Comparison of ENCODE assay signal across 23 cellular contexts in the genomic region with DNA sequence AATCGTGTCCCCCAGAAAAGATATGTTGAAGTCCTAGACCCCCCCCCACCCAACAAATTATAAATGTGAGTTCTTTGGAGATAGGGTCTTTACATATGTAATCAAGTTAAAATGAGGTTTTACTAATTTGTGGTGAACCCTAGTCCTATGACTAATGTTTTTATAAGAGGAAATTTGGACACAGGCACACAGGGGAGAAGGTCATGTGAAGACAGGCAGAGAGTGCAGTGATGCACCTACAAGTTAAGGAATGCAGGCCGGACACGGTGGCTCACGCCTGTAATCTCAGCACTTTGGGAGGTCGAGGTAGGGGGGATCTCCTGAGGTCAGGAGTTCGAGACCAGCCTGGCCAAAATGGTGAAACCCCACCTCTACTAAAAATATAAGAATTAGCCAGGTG.
"Had no signal": no experiment of that assay in that cellular context is flagged by ENCODE, and none has a peak within 500 bp of the region (broad histone marks: within the 10 kb centered on the region; RNA-seq: fewer than 3 reads in every experiment).

No MANE protein-coding gene starts in this region.

- H3K9ac ChIP-seq: neural progenitor cell, parathyroid adenoma had no signal

- H3K9me3 ChIP-seq: esophagus squamous epithelium, gastrocnemius medialis, left lung, right lobe of liver, suprapubic skin, transverse colon, upper lobe of right lung, uterus had no signal

- H3K4me1 ChIP-seq: gastrocnemius medialis, parathyroid adenoma, right lobe of liver, upper lobe of right lung, uterus had no signal

- H3K27me3 ChIP-seq: gastrocnemius medialis, right lobe of liver, suprapubic skin, transverse colon, upper lobe of right lung, uterus had no signal

- DNase-seq: dermis blood vessel endothelial cell; effector memory CD4-positive, alpha-beta T cell; erythroblast; esophagus squamous epithelium; gastrocnemius medialis; head of caudate nucleus; left cardiac atrium; left lung; mesendoderm; midbrain; naive thymus-derived CD4-positive, alpha-beta T cell; right lobe of liver; small intestine; stimulated activated CD4-positive, alpha-beta T cell treated with anti-CD3 and anti-CD28 coated beads, Interleukin-15, amount 100 ng/mL, for 24 hours; stimulated activated CD4-positive, alpha-beta T cell treated with anti-CD3 and anti-CD28 coated beads, Interleukin-2, amount 100 ng/mL, for 48 hours; stimulated activated naive B cell treated with anti-CD40 and anti-IgM and Interleukin-4, amounts not matched to agents 10 μg/mL and 1 μg/mL and 100 μg/mL, for 72 hours; transverse colon; upper lobe of right lung; uterus had no signal

- H2AFZ ChIP-seq: neural progenitor cell, parathyroid adenoma had no signal

- H3K27ac ChIP-seq: coronary artery, esophagus squamous epithelium, gastrocnemius medialis, left lung, neural progenitor cell, parathyroid adenoma, right lobe of liver, suprapubic skin, transverse colon, upper lobe of right lung, uterus had no signal

- H3K4me2 ChIP-seq: neural progenitor cell had no signal

- ATAC-seq: gastrocnemius medialis; left cardiac atrium; left lung; naive thymus-derived CD4-positive, alpha-beta T cell; right lobe of liver; stimulated activated naive B cell treated with anti-CD40 and anti-IgM and Interleukin-4, amounts not matched to agents 10 μg/mL and 1 μg/mL and 100 μg/mL, for 72 hours; upper lobe of right lung had no signal

- H3K36me3 ChIP-seq: esophagus squamous epithelium, gastrocnemius medialis, left lung, neural progenitor cell, right lobe of liver, suprapubic skin, transverse colon, upper lobe of right lung, uterus had no signal

- H3K4me3 ChIP-seq: coronary artery, esophagus squamous epithelium, gastrocnemius medialis, left lung, neural progenitor cell, right lobe of liver, suprapubic skin, transverse colon, upper lobe of right lung, uterus had no signal
